Comparison of ENCODE assay signal across 2 cellular contexts in the genomic region with DNA sequence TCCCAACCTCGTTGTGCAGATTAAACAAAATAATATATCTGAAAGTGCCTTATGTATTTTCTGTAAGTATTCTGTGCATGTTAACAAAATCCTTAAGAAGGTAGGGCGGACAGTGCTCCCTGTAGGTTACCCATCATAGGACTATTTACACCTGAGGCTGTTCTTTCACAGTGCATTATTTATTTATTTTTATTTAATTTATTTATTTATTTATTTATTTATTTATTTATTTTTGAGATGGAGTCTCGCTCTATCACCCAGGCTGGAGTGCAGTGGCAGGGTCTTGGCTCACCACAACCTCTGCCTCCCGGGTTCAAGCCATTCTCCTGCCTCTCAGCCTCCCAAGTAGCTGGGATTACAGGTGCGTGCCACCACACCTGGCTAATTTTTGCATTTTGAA.
TF ChIP-seq lines count a peak whose summit lies in the region.

No MANE protein-coding gene starts in this region.

TF ChIP-seq in A549, 52 proteins besides CTCF, POLR2A, EP300 and RAD21:
- TF ChIP-seq ZC3H11A (IDR thresholded peaks at IDR 0.05), result peak; percentile 22; the same call in 1 of the 2 replicates

TF ChIP-seq in K562, 482 proteins besides CTCF, POLR2A, EP300 and RAD21:
- TF ChIP-seq ZC3H11A (IDR thresholded peaks at IDR 0.05; ENCODE audit: low read depth, low read length), result 0 out of 2 replicates have a peak, but pooled peaks have one; percentile 41
TF ChIP-seq in K562: peak in this region for 1; not testable (repeated sequence) for 481.
